ENCODE assay signal across 19 cellular contexts in genomic region chr6:32167154-32167760, GRCh38. TPM values are rescaled to one million over a fixed set of nuclear protein-coding genes. Genes with fewer than 3 reads are reported as not detected.
DNase-seq lines count a peak whose midpoint lies in the region; ATAC-seq and TF ChIP-seq lines count a peak whose summit lies in the region.
"Had no signal": no experiment of that assay in that cellular context is flagged by ENCODE, and none has a peak within 500 bp of the region (broad histone marks: within the 10 kb centered on the region; RNA-seq: fewer than 3 reads in every experiment).

No MANE protein-coding gene starts in this region.

- H3K4me1 ChIP-seq in breast epithelium = no peaks in the 10 kb centered on the region
- no peaks in the 10 kb centered on the region for H3K4me1 ChIP-seq in mucosa of descending colon (ENCODE audit: low read depth)
- no peaks in the 10 kb centered on the region for H3K4me1 ChIP-seq in BE2C
- H3K4me1 ChIP-seq: tibial artery had no signal

- H3K9me3 Mint-ChIP-seq in stimulated activated naive CD8-positive, alpha-beta T cell treated with anti-CD3 and anti-CD28 coated beads, Interleukin-15, amount 100 ng/mL, for 72 hours = no peaks in the 10 kb centered on the region
- H3K9me3 Mint-ChIP-seq: activated T-helper 1 cell treated with anti-CD3 and anti-CD28 coated beads, Interleukin-12 subunit alpha, Interleukin-12 subunit beta, Interleukin-2, Interleukin-4 antibody, amounts not matched to agents 30 ng/mL and 10 ng/mL and 1 ng/mL, durations not matched to agents 14 hours and 24 hours and 36 hours had no signal

- TF ChIP-seq CTCF in breast epithelium (IDR thresholded peaks at IDR 0.05) (no peak), mucosa of descending colon (IDR thresholded peaks at IDR 0.05) (no peak), BE2C (IDR thresholded peaks at IDR 0.05; ENCODE audit: low read depth, low read length) (no peak)

- intact Hi-C loops in breast epithelium (cut with DNase I; ENCODE audit: low total_unique reads) (loop anchor here (5.0 kb wide), 1 partner anchor 1400 kb away; no protein-coding TSS in a partner anchor), mucosa of descending colon (cut with DNase I, micrococcal nuclease) (no loop called here)

- no peak overlapping the region for H3K4me3 Mint-ChIP-seq in stimulated activated naive CD8-positive, alpha-beta T cell treated with anti-CD3 and anti-CD28 coated beads, Interleukin-15, amount 100 ng/mL, for 72 hours
- H3K4me3 Mint-ChIP-seq: activated T-helper 1 cell treated with anti-CD3 and anti-CD28 coated beads, Interleukin-12 subunit alpha, Interleukin-12 subunit beta, Interleukin-2, Interleukin-4 antibody, amounts not matched to agents 30 ng/mL and 10 ng/mL and 1 ng/mL, durations not matched to agents 14 hours and 24 hours and 36 hours had no signal

- H3K36me3 ChIP-seq in breast epithelium = no peaks in the 10 kb centered on the region
- no peaks in the 10 kb centered on the region for H3K36me3 ChIP-seq in mucosa of descending colon (ENCODE audit: low read depth)
- H3K36me3 ChIP-seq in BE2C = peaks cover 47% of the 10 kb centered on the region

- H3K27ac ChIP-seq in breast epithelium = peak overlapping the region; percentile 18 to 38
- H3K27ac ChIP-seq: tibial artery had no signal

- no peak for DNase-seq in stimulated activated naive CD8-positive, alpha-beta T cell treated with anti-CD3 and anti-CD28 coated beads, Interleukin-15, amount 100 ng/mL, for 72 hours
- no peak for DNase-seq in stimulated activated naive CD8-positive, alpha-beta T cell treated with anti-CD3 and anti-CD28 coated beads, Interleukin-15, Interleukin-2, amounts not matched to agents 100 U/mL and 50 U/mL, for 24 hours
- DNase-seq in breast epithelium (ENCODE audit: low spot score in 2 of 2) (no peak), mucosa of descending colon (peak in 2 of 3 donors; percentile 29 to 49), BE2C (no peak), SIG-M5 treated with dmso at 0.1 percent for 504 hours (lab: John Stamatoyannopoulos, UW; ENCODE audit: unreplicated experiment) (no peak)
- no peak for DNase-seq in stimulated activated CD4-positive, alpha-beta T cell treated with anti-CD3 and anti-CD28 coated beads, Interleukin-2, amount 100 ng/mL, for 24 hours
- DNase-seq: activated CD4-positive, alpha-beta T cell treated with anti-CD3 and anti-CD28 coated beads, Interleukin-2, amount 50 U/mL, for 1 hour; esophagus squamous epithelium; heart right ventricle; IMR-90; kidney glomerular epithelial cell; NCI-H1092; SHP77 treated with DMSO at 0.1 percent for 48 hours; T-helper 9 cell; tibial artery had no signal

- H3K27ac Mint-ChIP-seq in stimulated activated naive CD8-positive, alpha-beta T cell treated with anti-CD3 and anti-CD28 coated beads, Interleukin-15, amount 100 ng/mL, for 72 hours = peak overlapping the region; percentile 5 to 16
- H3K27ac Mint-ChIP-seq: activated T-helper 1 cell treated with anti-CD3 and anti-CD28 coated beads, Interleukin-12 subunit alpha, Interleukin-12 subunit beta, Interleukin-2, Interleukin-4 antibody, amounts not matched to agents 30 ng/mL and 10 ng/mL and 1 ng/mL, durations not matched to agents 14 hours and 24 hours and 36 hours had no signal

- H3K27me3 ChIP-seq in breast epithelium = no peaks in the 10 kb centered on the region
- H3K27me3 ChIP-seq in BE2C = no peaks in the 10 kb centered on the region
- H3K27me3 ChIP-seq: esophagus squamous epithelium, heart right ventricle, tibial artery had no signal

- H3K9me3 ChIP-seq in breast epithelium (no peaks in the 10 kb centered on the region), mucosa of descending colon (no peaks in the 10 kb centered on the region), BE2C (no peaks in the 10 kb centered on the region)
- H3K9me3 ChIP-seq: esophagus squamous epithelium, heart right ventricle, tibial artery had no signal

- ATAC-seq in stimulated activated naive CD8-positive, alpha-beta T cell treated with anti-CD3 and anti-CD28 coated beads, Interleukin-15, amount 100 ng/mL, for 72 hours = no peak
- no peak for ATAC-seq in stimulated activated naive CD8-positive, alpha-beta T cell treated with anti-CD3 and anti-CD28 coated beads, Interleukin-15, Interleukin-2, amounts not matched to agents 100 U/mL and 50 U/mL, for 24 hours
- no peak for ATAC-seq in mucosa of descending colon
- ATAC-seq in HG02884 (IDR thresholded peaks at IDR 0.05; ENCODE audit: unreplicated experiment) = no peak

- no peak overlapping the region for H3K4me3 ChIP-seq in breast epithelium
- no peak overlapping the region for H3K4me3 ChIP-seq in mucosa of descending colon
- H3K4me3 ChIP-seq in BE2C (ENCODE audit: low read depth, low read length) = no peak overlapping the region
- H3K4me3 ChIP-seq: esophagus squamous epithelium, heart right ventricle, tibial artery had no signal

- TF ChIP-seq POLR2A in breast epithelium (IDR thresholded peaks at IDR 0.05) = no peak

- H3K4me1 Mint-ChIP-seq in stimulated activated naive CD8-positive, alpha-beta T cell treated with anti-CD3 and anti-CD28 coated beads, Interleukin-15, amount 100 ng/mL, for 72 hours = peaks cover 14% of the 10 kb centered on the region

- no peaks in the 10 kb centered on the region for H3K27me3 Mint-ChIP-seq in stimulated activated naive CD8-positive, alpha-beta T cell treated with anti-CD3 and anti-CD28 coated beads, Interleukin-15, amount 100 ng/mL, for 72 hours

RNA-seq across cellular contexts. Expression of gene EGFL8, which starts 2.9 kb away (rescaled TPM):
- total RNA-seq in breast epithelium = 10 to 100 TPM; 10.2 to 19.6 (median 11.8) TPM
- 10 to 100 TPM; 16.9 to 32.1 (median 21.5) TPM for total RNA-seq in mucosa of descending colon
- polyA plus RNA-seq in BE2C (2012; ENCODE audit: insufficient read depth, insufficient read length, low read depth) = 30.0 TPM

RNA-seq across cellular contexts. Expression of gene AGPAT1, which starts 8.6 kb away (rescaled TPM):
- total RNA-seq in breast epithelium (10 to 100 TPM; 25.8 to 33.8 (median 30.6) TPM), mucosa of descending colon (10 to 100 TPM; 49.0 to 60.1 (median 56.2) TPM)
- polyA plus RNA-seq in BE2C (2012; ENCODE audit: insufficient read depth, insufficient read length, low read depth) = 111 TPM

RNA-seq across cellular contexts. Expression of gene RNF5, which starts 10.9 kb away (rescaled TPM):
- total RNA-seq in breast epithelium = 10 to 100 TPM; 56.3 to 78.0 (median 70.5) TPM
- 100 to 1,000 TPM in 1 of 3 donors, 10 to 100 TPM in 2; 79.0 to 114 (median 85.0) TPM for total RNA-seq in mucosa of descending colon
- polyA plus RNA-seq in BE2C (2012; ENCODE audit: insufficient read depth, insufficient read length, low read depth) = 151 TPM

RNA-seq across cellular contexts. Expression of gene PPT2, which starts 13.3 kb away (rescaled TPM):
- total RNA-seq in breast epithelium = 10 to 100 TPM; 18.4 to 59.6 (median 28.5) TPM
- 10 to 100 TPM; 16.8 to 37.2 (median 34.4) TPM for total RNA-seq in mucosa of descending colon
- polyA plus RNA-seq in BE2C (2012; ENCODE audit: insufficient read depth, insufficient read length, low read depth) = 159 TPM

RNA-seq across cellular contexts. Expression of gene PRRT1, which starts 15.5 kb away (rescaled TPM):
- total RNA-seq in breast epithelium = 1 to 10 TPM in 2 of 3 donors, under 1 TPM in 1; 0.48 to 2.8 (median 1.3) TPM
- 1 to 10 TPM in 2 of 3 donors, under 1 TPM in 1; 0.96 to 6.6 (median 2.0) TPM for total RNA-seq in mucosa of descending colon
- polyA plus RNA-seq in BE2C (2012; ENCODE audit: insufficient read depth, insufficient read length, low read depth) = 2.4 TPM
- total RNA-seq: IMR-90, myocyte had no signal

Comparison
In these comparisons a context has a peak if more than half of its experiments do, and no peak if none do; other contexts are left out.
1. DNase-seq: peak in mucosa of descending colon (2 of 3); none in stimulated activated naive CD8-positive, alpha-beta T cell treated with anti-CD3 and anti-CD28 coated beads, Interleukin-15, amount 100 ng/mL, for 72 hours (0 of 2), stimulated activated naive CD8-positive, alpha-beta T cell treated with anti-CD3 and anti-CD28 coated beads, Interleukin-15, Interleukin-2, amounts not matched to agents 100 U/mL and 50 U/mL, for 24 hours (single experiment), breast epithelium (0 of 2), BE2C (single experiment), SIG-M5 treated with dmso at 0.1 percent for 504 hours (single experiment) and stimulated activated CD4-positive, alpha-beta T cell treated with anti-CD3 and anti-CD28 coated beads, Interleukin-2, amount 100 ng/mL, for 24 hours (0 of 2).